ENCODE assay signal across 1 cellular context in genomic region chr3:38224357-38224756, GRCh38.
TF ChIP-seq lines count a peak whose summit lies in the region.

No MANE protein-coding gene starts in this region.

TF ChIP-seq in H1, 55 proteins besides CTCF, POLR2A, EP300 and RAD21:
- TF ChIP-seq NANOG (IDR thresholded peaks at IDR 0.05; ENCODE audit: insufficient read depth, low read depth, low read length, poor library complexity, severe bottlenecking) (no peak), MAFK (IDR thresholded peaks at IDR 0.05; ENCODE audit: low read depth, low read length) (peak; percentile 83; the same call in 1 of the 2 replicates)
